ENCODE assay signal across 1 cellular context in the genomic region with DNA sequence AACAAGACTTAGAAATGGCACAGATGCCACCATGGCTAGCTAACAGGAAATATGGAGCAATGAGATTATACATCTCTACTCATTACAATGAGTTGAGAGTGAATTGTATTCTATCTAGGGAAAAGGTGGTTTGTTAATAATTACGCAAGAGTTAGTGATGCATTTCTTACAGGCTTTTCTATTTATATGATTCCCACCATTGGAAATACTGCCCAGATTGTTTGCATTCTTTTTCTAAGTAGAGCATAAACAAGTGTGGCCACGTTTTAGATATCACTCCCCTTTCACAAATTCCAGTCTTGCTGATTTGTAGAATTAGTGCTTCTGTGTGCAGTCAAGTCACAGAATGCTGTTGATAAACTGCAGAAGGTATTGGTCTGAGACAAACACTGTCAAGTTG.
TF ChIP-seq lines count a peak whose summit lies in the region.

No MANE protein-coding gene starts in this region.

TF ChIP-seq in IMR-90, 13 proteins besides CTCF, POLR2A, EP300 and RAD21:
- peak; percentile 62; the same call in 1 of the 2 replicates for TF ChIP-seq BHLHE40 (IDR thresholded peaks at IDR 0.05; ENCODE audit: low read depth, low read length)
- TF ChIP-seq, protein P1, sequence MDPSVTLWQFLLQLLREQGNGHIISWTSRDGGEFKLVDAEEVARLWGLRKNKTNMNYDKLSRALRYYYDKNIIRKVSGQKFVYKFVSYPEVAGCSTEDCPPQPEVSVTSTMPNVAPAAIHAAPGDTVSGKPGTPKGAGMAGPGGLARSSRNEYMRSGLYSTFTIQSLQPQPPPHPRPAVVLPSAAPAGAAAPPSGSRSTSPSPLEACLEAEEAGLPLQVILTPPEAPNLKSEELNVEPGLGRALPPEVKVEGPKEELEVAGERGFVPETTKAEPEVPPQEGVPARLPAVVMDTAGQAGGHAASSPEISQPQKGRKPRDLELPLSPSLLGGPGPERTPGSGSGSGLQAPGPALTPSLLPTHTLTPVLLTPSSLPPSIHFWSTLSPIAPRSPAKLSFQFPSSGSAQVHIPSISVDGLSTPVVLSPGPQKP (IDR thresholded peaks at IDR 0.05; ENCODE audit: borderline replicate concordance, low read depth, low read length): no peak
- TF ChIP-seq FOS (IDR thresholded peaks at IDR 0.05; ENCODE audit: low read depth, low read length): no peak
- TF ChIP-seq CEBPB (IDR thresholded peaks at IDR 0.05; ENCODE audit: low read depth, low read length): peak; percentile 97
